In genomic region chr1:63601463-63601862, GRCh38 we compare ENCODE assay signal across 15 cellular contexts.
"Had no signal": no experiment of that assay in that cellular context is flagged by ENCODE, and none has a peak within 500 bp of the region (broad histone marks: within the 10 kb centered on the region; RNA-seq: fewer than 3 reads in every experiment).

No MANE protein-coding gene starts in this region.

- H3K4me2 ChIP-seq: hepatocyte had no signal

- H3K4me3 ChIP-seq: body of pancreas, hepatocyte, left ventricle myocardium inferior, sigmoid colon had no signal

- FAIRE-seq: colon, endometrium had no signal

- H3K27ac Mint-ChIP-seq: activated naive CD4-positive, alpha-beta T cell treated with anti-CD3 and anti-CD28 coated beads, Interleukin-2, amount 50 U/mL, for 24 hours; natural killer cell treated with Interleukin-12 subunit alpha and Interleukin-12 subunit beta and Interleukin-15 and Interleukin-18, amount 100 ng/mL, for 72 hours; stimulated activated effector memory CD8-positive, alpha-beta T cell treated with anti-CD3 and anti-CD28 coated beads, Interleukin-12 subunit alpha, Interleukin-12 subunit beta, amount 100 ng/mL, for 72 hours had no signal

- H3K27me3 ChIP-seq: body of pancreas, hepatocyte, sigmoid colon had no signal

- H3K27me3 Mint-ChIP-seq: activated naive CD4-positive, alpha-beta T cell treated with anti-CD3 and anti-CD28 coated beads, Interleukin-2, amount 50 U/mL, for 24 hours; natural killer cell treated with Interleukin-12 subunit alpha and Interleukin-12 subunit beta and Interleukin-15 and Interleukin-18, amount 100 ng/mL, for 72 hours had no signal

- H2AFZ ChIP-seq: hepatocyte had no signal

- H3K4me3 Mint-ChIP-seq: activated naive CD4-positive, alpha-beta T cell treated with anti-CD3 and anti-CD28 coated beads, Interleukin-2, amount 50 U/mL, for 24 hours; natural killer cell treated with Interleukin-12 subunit alpha and Interleukin-12 subunit beta and Interleukin-15 and Interleukin-18, amount 100 ng/mL, for 72 hours; stimulated activated effector memory CD8-positive, alpha-beta T cell treated with anti-CD3 and anti-CD28 coated beads, Interleukin-12 subunit alpha, Interleukin-12 subunit beta, amount 100 ng/mL, for 72 hours had no signal

- H3K9me3 Mint-ChIP-seq: activated naive CD4-positive, alpha-beta T cell treated with anti-CD3 and anti-CD28 coated beads, Interleukin-2, amount 50 U/mL, for 24 hours; natural killer cell treated with Interleukin-12 subunit alpha and Interleukin-12 subunit beta and Interleukin-15 and Interleukin-18, amount 100 ng/mL, for 72 hours; stimulated activated effector memory CD8-positive, alpha-beta T cell treated with anti-CD3 and anti-CD28 coated beads, Interleukin-12 subunit alpha, Interleukin-12 subunit beta, amount 100 ng/mL, for 72 hours had no signal

- H3K36me3 ChIP-seq: left ventricle myocardium inferior, sigmoid colon had no signal

- H3K9me3 ChIP-seq: body of pancreas, left ventricle myocardium inferior, sigmoid colon had no signal

- H3K27ac ChIP-seq: body of pancreas, hepatocyte, left ventricle myocardium inferior, sigmoid colon had no signal

- H3K36me3 Mint-ChIP-seq: activated naive CD4-positive, alpha-beta T cell treated with anti-CD3 and anti-CD28 coated beads, Interleukin-2, amount 50 U/mL, for 24 hours; natural killer cell treated with Interleukin-12 subunit alpha and Interleukin-12 subunit beta and Interleukin-15 and Interleukin-18, amount 100 ng/mL, for 72 hours had no signal

- DNase-seq: activated CD4-positive, CD25-positive, alpha-beta regulatory T cell treated with anti-CD3 and anti-CD28 coated beads, Interleukin-2, amount 50 U/mL, for 72 hours; activated effector memory CD4-positive, alpha-beta T cell treated with Interleukin-2 at 50 U/mL for 16 hours; amniotic stem cell; body of pancreas; caudate nucleus; left ventricle myocardium inferior; sigmoid colon; stimulated activated CD4-positive, alpha-beta T cell treated with anti-CD3 and anti-CD28 coated beads, Interleukin-2, amount 100 ng/mL, for 24 hours; T-helper 9 cell had no signal

- H3K4me1 ChIP-seq: sigmoid colon had no signal
